In the genomic region with DNA sequence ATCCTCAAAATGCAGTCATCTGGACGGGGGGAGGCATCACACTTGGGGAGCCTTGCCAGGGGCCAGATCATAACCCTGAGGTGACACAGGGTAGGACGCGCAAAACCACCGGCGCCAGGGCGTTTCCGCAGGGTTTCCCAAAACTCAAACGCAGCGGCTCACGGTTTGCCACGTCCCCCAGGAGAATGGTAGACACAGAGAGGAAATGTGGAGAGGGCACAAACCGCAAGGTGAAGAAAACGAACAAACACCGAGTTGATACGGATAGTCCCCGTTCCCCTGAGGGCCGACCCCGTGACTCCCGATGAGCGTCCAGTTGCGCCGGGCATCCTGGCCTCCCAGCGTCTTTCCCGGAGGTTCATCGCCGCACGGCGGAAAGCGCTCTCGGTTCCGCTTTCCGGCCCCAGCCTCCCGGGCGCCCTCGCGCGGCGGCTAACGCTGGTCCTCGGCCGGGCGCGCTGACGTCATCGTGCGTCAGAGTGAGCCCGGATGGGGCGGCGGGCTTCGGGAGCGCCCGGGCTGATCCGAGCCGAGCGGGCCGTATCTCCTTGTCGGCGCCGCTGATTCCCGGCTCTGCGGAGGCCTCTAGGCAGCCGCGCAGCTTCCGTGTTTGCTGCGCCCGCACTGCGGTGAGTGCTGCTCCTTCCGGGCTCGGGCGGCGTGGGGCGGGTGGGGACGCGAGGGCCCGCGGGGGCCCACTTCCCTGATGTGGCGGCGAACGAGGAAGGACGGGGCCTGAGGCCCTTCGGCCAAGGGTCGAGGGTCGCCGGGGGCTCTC, we compare ENCODE assay signal across 1 cellular context.
TF ChIP-seq lines count a peak whose summit lies in the region.

A gene (plus strand): TSS at position 467 of the 778 bp plus-strand sequence. CDS start 2,641 bp downstream, outside the sequence.

TF ChIP-seq in HepG2, 621 proteins besides CTCF, POLR2A, EP300 and RAD21 (continued from another document):
- TF ChIP-seq, protein P1, sequence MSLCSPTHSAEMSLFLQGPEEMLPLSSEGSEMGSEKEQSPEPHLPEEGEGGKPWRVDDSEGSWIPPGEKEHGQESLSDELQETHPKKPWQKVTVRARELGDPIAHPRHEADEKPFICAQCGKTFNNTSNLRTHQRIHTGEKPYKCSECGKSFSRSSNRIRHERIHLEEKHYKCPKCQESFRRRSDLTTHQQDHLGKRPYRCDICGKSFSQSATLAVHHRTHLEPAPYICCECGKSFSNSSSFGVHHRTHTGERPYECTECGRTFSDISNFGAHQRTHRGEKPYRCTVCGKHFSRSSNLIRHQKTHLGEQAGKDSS (CRISPR knock-in tag; IDR thresholded peaks at IDR 0.05; ENCODE audit: borderline replicate concordance, low read depth) = no peak
- TF ChIP-seq SMYD3 (CRISPR knock-in tag; IDR thresholded peaks at IDR 0.05) = peak; percentile 84
- no peak for TF ChIP-seq FOXJ3 (CRISPR knock-in tag; IDR thresholded peaks at IDR 0.05; ENCODE audit: borderline replicate concordance)
- TF ChIP-seq CEBPB (IDR thresholded peaks at IDR 0.05; ENCODE audit: borderline replicate concordance, low read depth, low read length) = no peak
- no peak for TF ChIP-seq NFKB2 (CRISPR knock-in tag; IDR thresholded peaks at IDR 0.05; ENCODE audit: borderline replicate concordance)
- 0 out of 2 replicates have a peak, but pooled peaks have one; percentile 51 for TF ChIP-seq ZSCAN9 (CRISPR knock-in tag; IDR thresholded peaks at IDR 0.05; ENCODE audit: borderline replicate concordance)
- TF ChIP-seq ETV5 (CRISPR knock-in tag; IDR thresholded peaks at IDR 0.05; ENCODE audit: borderline replicate concordance) = peak; percentile 74
- TF ChIP-seq, protein P2, sequence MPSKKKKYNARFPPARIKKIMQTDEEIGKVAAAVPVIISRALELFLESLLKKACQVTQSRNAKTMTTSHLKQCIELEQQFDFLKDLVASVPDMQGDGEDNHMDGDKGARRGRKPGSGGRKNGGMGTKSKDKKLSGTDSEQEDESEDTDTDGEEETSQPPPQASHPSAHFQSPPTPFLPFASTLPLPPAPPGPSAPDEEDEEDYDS (CRISPR knock-in tag; IDR thresholded peaks at IDR 0.05) = peak; percentile 62
- TF ChIP-seq, protein P3, sequence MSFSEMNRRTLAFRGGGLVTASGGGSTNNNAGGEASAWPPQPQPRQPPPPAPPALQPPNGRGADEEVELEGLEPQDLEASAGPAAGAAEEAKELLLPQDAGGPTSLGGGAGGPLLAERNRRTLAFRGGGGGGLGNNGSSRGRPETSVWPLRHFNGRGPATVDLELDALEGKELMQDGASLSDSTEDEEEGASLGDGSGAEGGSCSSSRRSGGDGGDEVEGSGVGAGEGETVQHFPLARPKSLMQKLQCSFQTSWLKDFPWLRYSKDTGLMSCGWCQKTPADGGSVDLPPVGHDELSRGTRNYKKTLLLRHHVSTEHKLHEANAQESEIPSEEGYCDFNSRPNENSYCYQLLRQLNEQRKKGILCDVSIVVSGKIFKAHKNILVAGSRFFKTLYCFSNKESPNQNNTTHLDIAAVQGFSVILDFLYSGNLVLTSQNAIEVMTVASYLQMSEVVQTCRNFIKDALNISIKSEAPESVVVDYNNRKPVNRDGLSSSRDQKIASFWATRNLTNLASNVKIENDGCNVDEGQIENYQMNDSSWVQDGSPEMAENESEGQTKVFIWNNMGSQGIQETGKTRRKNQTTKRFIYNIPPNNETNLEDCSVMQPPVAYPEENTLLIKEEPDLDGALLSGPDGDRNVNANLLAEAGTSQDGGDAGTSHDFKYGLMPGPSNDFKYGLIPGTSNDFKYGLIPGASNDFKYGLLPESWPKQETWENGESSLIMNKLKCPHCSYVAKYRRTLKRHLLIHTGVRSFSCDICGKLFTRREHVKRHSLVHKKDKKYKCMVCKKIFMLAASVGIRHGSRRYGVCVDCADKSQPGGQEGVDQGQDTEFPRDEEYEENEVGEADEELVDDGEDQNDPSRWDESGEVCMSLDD (CRISPR knock-in tag; IDR thresholded peaks at IDR 0.05; ENCODE audit: borderline replicate concordance) = no peak
- TF ChIP-seq PCBP2 (optimal IDR thresholded peaks at IDR 0.05; ENCODE audit: low read depth, low read length, poor library complexity, severe bottlenecking) = no peak
- no peak for TF ChIP-seq TBX3 (IDR thresholded peaks at IDR 0.05; ENCODE audit: borderline replicate concordance)
- TF ChIP-seq, protein P4, sequence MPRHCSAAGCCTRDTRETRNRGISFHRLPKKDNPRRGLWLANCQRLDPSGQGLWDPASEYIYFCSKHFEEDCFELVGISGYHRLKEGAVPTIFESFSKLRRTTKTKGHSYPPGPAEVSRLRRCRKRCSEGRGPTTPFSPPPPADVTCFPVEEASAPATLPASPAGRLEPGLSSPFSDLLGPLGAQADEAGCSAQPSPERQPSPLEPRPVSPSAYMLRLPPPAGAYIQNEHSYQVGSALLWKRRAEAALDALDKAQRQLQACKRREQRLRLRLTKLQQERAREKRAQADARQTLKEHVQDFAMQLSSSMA (CRISPR knock-in tag; IDR thresholded peaks at IDR 0.05) = peak; percentile 41; the same call in 1 of the 2 replicates
- TF ChIP-seq SMAD1 (CRISPR knock-in tag; IDR thresholded peaks at IDR 0.05; ENCODE audit: borderline replicate concordance, low read depth) = peak; percentile 73; the same call in 1 of the 2 replicates
- TF ChIP-seq, protein P5, sequence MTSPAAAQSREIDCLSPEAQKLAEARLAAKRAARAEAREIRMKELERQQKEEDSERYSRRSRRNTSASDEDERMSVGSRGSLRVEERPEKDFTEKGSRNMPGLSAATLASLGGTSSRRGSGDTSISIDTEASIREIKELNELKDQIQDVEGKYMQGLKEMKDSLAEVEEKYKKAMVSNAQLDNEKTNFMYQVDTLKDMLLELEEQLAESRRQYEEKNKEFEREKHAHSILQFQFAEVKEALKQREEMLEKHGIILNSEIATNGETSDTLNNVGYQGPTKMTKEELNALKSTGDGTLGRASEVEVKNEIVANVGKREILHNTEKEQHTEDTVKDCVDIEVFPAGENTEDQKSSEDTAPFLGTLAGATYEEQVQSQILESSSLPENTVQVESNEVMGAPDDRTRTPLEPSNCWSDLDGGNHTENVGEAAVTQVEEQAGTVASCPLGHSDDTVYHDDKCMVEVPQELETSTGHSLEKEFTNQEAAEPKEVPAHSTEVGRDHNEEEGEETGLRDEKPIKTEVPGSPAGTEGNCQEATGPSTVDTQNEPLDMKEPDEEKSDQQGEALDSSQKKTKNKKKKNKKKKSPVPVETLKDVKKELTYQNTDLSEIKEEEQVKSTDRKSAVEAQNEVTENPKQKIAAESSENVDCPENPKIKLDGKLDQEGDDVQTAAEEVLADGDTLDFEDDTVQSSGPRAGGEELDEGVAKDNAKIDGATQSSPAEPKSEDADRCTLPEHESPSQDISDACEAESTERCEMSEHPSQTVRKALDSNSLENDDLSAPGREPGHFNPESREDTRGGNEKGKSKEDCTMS (CRISPR knock-in tag; conservative IDR thresholded peaks at IDR 0.05) = no peak
- 0 out of 2 replicates have a peak, but pooled peaks have one; percentile 65 for TF ChIP-seq MZF1 (CRISPR knock-in tag; IDR thresholded peaks at IDR 0.05; ENCODE audit: borderline replicate concordance)
- TF ChIP-seq ZNF749 (CRISPR knock-in tag; IDR thresholded peaks at IDR 0.05; ENCODE audit: borderline replicate concordance) = no peak
- 0 out of 2 replicates have a peak, but pooled peaks have one; percentile 34 for TF ChIP-seq FOXK1 (CRISPR knock-in tag; IDR thresholded peaks at IDR 0.05; ENCODE audit: borderline replicate concordance, low read depth)
- peak; percentile 88; the same call in 1 of the 2 replicates for TF ChIP-seq SIN3A (IDR thresholded peaks at IDR 0.05; ENCODE audit: borderline replicate concordance, low read depth, low read length)
